In the genomic region with DNA sequence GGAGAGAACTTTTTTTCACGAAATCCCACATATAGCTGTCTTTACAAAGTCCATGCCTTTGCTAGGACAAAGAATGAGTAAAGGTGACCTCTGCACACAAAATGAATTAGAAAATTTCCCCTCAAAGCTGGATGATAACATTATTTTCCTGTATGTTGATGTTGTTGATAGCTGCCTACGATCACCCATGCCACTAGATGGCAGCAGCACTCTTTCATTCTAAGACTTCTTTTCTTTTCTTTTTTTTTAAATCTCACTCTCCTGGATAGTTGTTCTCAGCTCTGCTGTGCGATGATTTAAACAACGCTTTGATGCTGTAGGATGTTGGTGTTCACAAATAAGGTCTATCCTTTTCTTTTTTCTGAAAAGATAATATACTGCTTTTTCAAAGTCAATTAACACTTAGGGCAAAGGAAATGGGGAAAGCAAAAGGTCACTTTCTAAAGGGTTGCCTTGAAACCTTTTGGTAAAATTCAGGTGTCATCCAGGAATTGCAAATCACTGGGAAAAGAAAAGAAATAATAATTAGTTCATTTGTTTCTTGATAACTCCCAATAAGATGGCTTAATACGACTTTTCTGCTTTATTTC, we compare ENCODE assay signal across 8 cellular contexts.
DNase-seq lines count a peak whose midpoint lies in the region; ATAC-seq and TF ChIP-seq lines count a peak whose summit lies in the region.

No MANE protein-coding gene starts in this region.

- no peak overlapping the region for H3K27ac Mint-ChIP-seq in T-helper 17 cell

- CTCF ChIA-PET in AG04450 (lab: Charles Lee), result interaction anchor here (0.6 to 5.7 kb wide), 13 partner anchors 10 to 922 kb away, joined by 3 to 41 read pairs (median 5); no protein-coding TSS in a partner anchor

- in situ Hi-C loops in GM13976 (cut with MboI; ENCODE audit: low sequenced_read_pairs, unreplicated experiment), result loop anchor here (10.0 kb wide), 1 partner anchor 282 kb away; no protein-coding TSS in a partner anchor

- H3K27me3 Mint-ChIP-seq in T-helper 17 cell, result peaks cover 37% of the 10 kb centered on the region

- ATAC-seq in HG02870 (IDR thresholded peaks at IDR 0.05; ENCODE audit: unreplicated experiment) (peak; percentile 87), T-helper 17 cell (peak; percentile 59), left colon (peak; percentile 65)

- H3K9me3 ChIP-seq in AG04450 (ENCODE audit: control insufficient read depth, insufficient read depth, low read length), result no peaks in the 10 kb centered on the region
- H3K9me3 ChIP-seq in T-helper 17 cell (ENCODE audit: control insufficient read depth, low read length, poor library complexity, severe bottlenecking), result no peaks in the 10 kb centered on the region

- H3K4me3 ChIP-seq in AG04450 (ENCODE audit: low read depth, low read length), result no peak overlapping the region

- H3K4me1 Mint-ChIP-seq in T-helper 17 cell, result peaks cover 6% of the 10 kb centered on the region

- peak; percentile 37 for DNase-seq in AG04450 (ENCODE audit: low read depth, low spot score)
- DNase-seq in GM13976 (ENCODE audit: low spot score), result peak; percentile 61
- peak; percentile 76 for DNase-seq in NCI-H1436 treated with DMSO at 0.1 percent for 48 hours (lab: John Stamatoyannopoulos, UW)
- DNase-seq in T-helper 17 cell, result no peak
- DNase-seq in cerebellum (ENCODE audit: low spot score), result peak; percentile 52
- peak; percentile 26 to 67 for DNase-seq in left colon
- DNase-seq in stimulated activated CD8-positive, alpha-beta memory T cell treated with anti-CD3 and anti-CD28 coated beads, Interleukin-12 subunit alpha, Interleukin-12 subunit beta, amount 100 ng/mL, for 1 hour (ENCODE audit: low read depth), result peak; percentile 4

- no peaks in the 10 kb centered on the region for H3K27me3 ChIP-seq in AG04450 (ENCODE audit: control insufficient read depth, insufficient read depth, low read length)

- intact Hi-C loops in left colon (cut with DNase I, micrococcal nuclease), result loop anchor here in 1 of 2 donors (5.0 kb wide), 1 partner anchor 280 kb away; no protein-coding TSS in a partner anchor

- POLR2A ChIA-PET in AG04450 (lab: Yijun Ruan, JAX), result no interaction called here

- H3K36me3 Mint-ChIP-seq in T-helper 17 cell (ENCODE audit: low read depth), result no peaks in the 10 kb centered on the region

- no peak overlapping the region for H3K27ac ChIP-seq in AG04450 (ENCODE audit: low read depth, low read length)

- TF ChIP-seq CTCF in AG04450 (IDR thresholded peaks at IDR 0.05; ENCODE audit: low read depth, low read length), result peak; percentile 83
- TF ChIP-seq CTCF in GM13976 (IDR thresholded peaks at IDR 0.05; ENCODE audit: borderline replicate concordance, control extremely low read depth, extremely low read depth, insufficient read depth, missing control alignments), result peak; percentile 71

- H3K4me3 Mint-ChIP-seq in T-helper 17 cell, result no peak overlapping the region

Comparison
In these comparisons a context has a peak if more than half of its experiments do, and no peak if none do; other contexts are left out.
1. DNase-seq: peak in AG04450 (single experiment), GM13976 (single experiment), NCI-H1436 treated with DMSO at 0.1 percent for 48 hours (single experiment), cerebellum (single experiment), left colon (2 of 2) and stimulated activated CD8-positive, alpha-beta memory T cell treated with anti-CD3 and anti-CD28 coated beads, Interleukin-12 subunit alpha, Interleukin-12 subunit beta, amount 100 ng/mL, for 1 hour (single experiment); none in T-helper 17 cell (0 of 3).
2. Peak in every context shown above with its lines, with median percentiles within 50 percentile points of each other: ATAC-seq.